Comparison of ENCODE assay signal across 8 cellular contexts in genomic region chr3:9399746-9400145, GRCh38. TPM values are rescaled to one million over a fixed set of nuclear protein-coding genes. Genes with fewer than 3 reads are reported as not detected.
DNase-seq lines count a peak whose midpoint lies in the region; ATAC-seq, FAIRE-seq and TF ChIP-seq lines count a peak whose summit lies in the region.

No MANE protein-coding gene starts in this region.

- peak overlapping the region; percentile 100 for H3K4me3 Mint-ChIP-seq in activated CD4-positive, alpha-beta memory T cell treated with anti-CD3 and anti-CD28 coated beads, Interleukin-2, amount 10 ng/mL, durations not matched to agents 7 days and 5 days
- peak overlapping the region; percentile 97 to 100 (median 97) for H3K4me3 Mint-ChIP-seq in nephron

- intact Hi-C loops in A673 (cut with micrococcal nuclease; ENCODE audit: unreplicated experiment) = no loop called here

- peaks cover 59% of the 10 kb centered on the region for H3K4me1 ChIP-seq in A673 (ENCODE audit: insufficient read depth, low read length, poor library complexity, severe bottlenecking)

- no peaks in the 10 kb centered on the region for H3K27me3 Mint-ChIP-seq in activated CD4-positive, alpha-beta memory T cell treated with anti-CD3 and anti-CD28 coated beads, Interleukin-2, amount 10 ng/mL, durations not matched to agents 7 days and 5 days
- no peaks in the 10 kb centered on the region for H3K27me3 Mint-ChIP-seq in nephron (ENCODE audit: low read depth)

- peaks cover 34% of the 10 kb centered on the region for H3K36me3 Mint-ChIP-seq in activated CD4-positive, alpha-beta memory T cell treated with anti-CD3 and anti-CD28 coated beads, Interleukin-2, amount 10 ng/mL, durations not matched to agents 7 days and 5 days (ENCODE audit: low read depth)
- H3K36me3 Mint-ChIP-seq in nephron (ENCODE audit: low read depth) = peaks cover 5% of the 10 kb centered on the region

- H3K4me3 ChIP-seq in A673 (ENCODE audit: low read depth, low read length, poor library complexity, severe bottlenecking) (peak overlapping the region; percentile 70), GM12875 (ENCODE audit: low read depth, low read length) (peak overlapping the region; percentile 98)

- no peaks in the 10 kb centered on the region for H3K27me3 ChIP-seq in A673 (replicated peaks; ENCODE audit: insufficient read depth, low read depth, low read length, poor library complexity)

- no peaks in the 10 kb centered on the region for H3K9me3 ChIP-seq in A673 (ENCODE audit: low read depth, low read length, poor library complexity, severe bottlenecking)

- H3K27ac ChIP-seq in A673 (ENCODE audit: low read depth, low read length, poor library complexity, severe bottlenecking) = peak overlapping the region; percentile 97

- no peaks in the 10 kb centered on the region for H3K9me3 Mint-ChIP-seq in activated CD4-positive, alpha-beta memory T cell treated with anti-CD3 and anti-CD28 coated beads, Interleukin-2, amount 10 ng/mL, durations not matched to agents 7 days and 5 days
- H3K9me3 Mint-ChIP-seq in nephron = no peaks in the 10 kb centered on the region

- POLR2A ChIA-PET in A673 (lab: Charles Lee; ENCODE audit: low non-redundant PET) = no interaction called here
- POLR2A ChIA-PET in activated CD4-positive, alpha-beta memory T cell treated with anti-CD3 and anti-CD28 coated beads, Interleukin-2, amount 10 ng/mL, durations not matched to agents 7 days and 5 days (lab: Charles Lee) = interaction anchor here (0.9 to 10.7 kb wide), 10 partner anchors 16 to 350 kb away, joined by 3 to 257 read pairs (median 6); partner anchors contain the start of genes MTMR14, OGG1 and THUMPD3

- H3K27ac Mint-ChIP-seq in activated CD4-positive, alpha-beta memory T cell treated with anti-CD3 and anti-CD28 coated beads, Interleukin-2, amount 10 ng/mL, durations not matched to agents 7 days and 5 days = peak overlapping the region; percentile 40
- H3K27ac Mint-ChIP-seq in nephron = peak overlapping the region; percentile 96 to 99 (median 99)

- CTCF ChIA-PET in A673 (lab: Charles Lee) = no interaction called here
- CTCF ChIA-PET in activated CD4-positive, alpha-beta memory T cell treated with anti-CD3 and anti-CD28 coated beads, Interleukin-2, amount 10 ng/mL, durations not matched to agents 7 days and 5 days (lab: Charles Lee) = interaction anchor here (0.7 to 2.3 kb wide), 9 partner anchors 11 to 393 kb away, joined by 3 to 10 read pairs (median 4); partner anchors contain the start of genes ARPC4 and THUMPD3

- TF ChIP-seq CTCF in A673 (conservative IDR thresholded peaks at IDR 0.05; ENCODE audit: low read depth, low read length) (no peak), GM12875 (IDR thresholded peaks at IDR 0.05; ENCODE audit: borderline replicate concordance, insufficient read depth, low read depth, low read length) (no peak), nephron (IDR thresholded peaks at IDR 0.05; ENCODE audit: unreplicated experiment in 3 of 3) (peak in 1 of 3 experiments; percentile 11)

- peaks cover 60% of the 10 kb centered on the region for H3K4me1 Mint-ChIP-seq in activated CD4-positive, alpha-beta memory T cell treated with anti-CD3 and anti-CD28 coated beads, Interleukin-2, amount 10 ng/mL, durations not matched to agents 7 days and 5 days
- peaks cover 66% of the 10 kb centered on the region for H3K4me1 Mint-ChIP-seq in nephron

- no peak for FAIRE-seq in frontal cortex (lab: Jason Lieb, UNC)

- ATAC-seq in GM21528 (IDR thresholded peaks at IDR 0.05; ENCODE audit: low FRiP score, unreplicated experiment) = no peak

- no TSS peak for BruUV-seq in A673 (replicated peaks; lab: Mats Ljungman, UMichigan)

- DNase-seq in A673 (ENCODE audit: low spot score) (peak; percentile 85), NCI-H2196 treated with DMSO at 0.1 percent for 48 hours (lab: John Stamatoyannopoulos, UW; ENCODE audit: unreplicated experiment) (peak; percentile 50), frontal cortex (ENCODE audit: low spot score in 2 of 2) (peak; percentile 27 to 41), T-helper 9 cell (no peak)
- DNase-seq in activated CD4-positive, alpha-beta memory T cell treated with anti-CD3 and anti-CD28 coated beads, Interleukin-2, amount 10 ng/mL, durations not matched to agents 7 days and 5 days = no peak

- H3K36me3 ChIP-seq in A673 (ENCODE audit: insufficient read depth, low read length, poor library complexity, severe bottlenecking) = peaks cover 4% of the 10 kb centered on the region

RNA-seq across cellular contexts. Expression of gene SETD5, which starts 2.3 kb away (rescaled TPM):
- total RNA-seq in A673 (2021) = 151 and 166 TPM in 2 replicates
- 100 to 1,000 TPM; 110 to 111 TPM for total RNA-seq in activated CD4-positive, alpha-beta memory T cell treated with anti-CD3 and anti-CD28 coated beads, Interleukin-2, amount 10 ng/mL, durations not matched to agents 7 days and 5 days
- 28.5 TPM for total RNA-seq in frontal cortex

RNA-seq across cellular contexts. Expression of gene THUMPD3, which starts 36.9 kb away (rescaled TPM):
- 79.2 and 84.6 TPM in 2 replicates for total RNA-seq in A673 (2021)
- total RNA-seq in activated CD4-positive, alpha-beta memory T cell treated with anti-CD3 and anti-CD28 coated beads, Interleukin-2, amount 10 ng/mL, durations not matched to agents 7 days and 5 days = 10 to 100 TPM; 44.3 to 47.2 TPM
- 79.1 TPM for total RNA-seq in frontal cortex

Comparison
In these comparisons a context has a peak if more than half of its experiments do, and no peak if none do; other contexts are left out.
1. DNase-seq: peak in A673 (single experiment), NCI-H2196 treated with DMSO at 0.1 percent for 48 hours (single experiment) and frontal cortex (2 of 2); none in activated CD4-positive, alpha-beta memory T cell treated with anti-CD3 and anti-CD28 coated beads, Interleukin-2, amount 10 ng/mL, durations not matched to agents 7 days and 5 days (single experiment) and T-helper 9 cell (single experiment).